In the genomic region with DNA sequence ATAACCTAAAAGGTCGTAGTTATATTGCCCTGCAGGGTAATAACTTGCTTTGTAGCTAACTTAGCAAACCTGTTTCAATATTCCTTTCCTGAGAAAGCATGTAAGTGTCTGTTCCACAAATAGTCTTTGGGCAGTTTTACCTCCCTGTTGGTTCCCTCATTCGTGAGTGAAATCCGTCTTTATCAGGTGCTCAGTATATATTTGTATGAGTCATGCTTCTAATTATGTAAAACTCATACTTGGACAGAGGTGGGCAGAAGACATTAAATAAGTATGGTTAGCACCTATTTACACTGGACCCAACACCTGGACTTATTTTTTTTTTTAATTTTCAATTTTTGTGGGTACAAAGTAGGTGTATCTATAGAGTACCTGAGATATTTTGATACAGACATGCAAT, we compare ENCODE assay signal across 21 cellular contexts. TPM values are rescaled to one million over a fixed set of nuclear protein-coding genes. Genes with fewer than 3 reads are reported as not detected.
"Had no signal": no experiment of that assay in that cellular context is flagged by ENCODE, and none has a peak within 500 bp of the region (broad histone marks: within the 10 kb centered on the region; RNA-seq: fewer than 3 reads in every experiment).

No MANE protein-coding gene starts in this region.

- H3K4me2 ChIP-seq: KMS-11 had no signal

- H3K36me3 ChIP-seq: Peyer's patch had no signal

- H3K4me3 ChIP-seq: K562, Peyer's patch, SJCRH30 had no signal

- H3K9me3 ChIP-seq: Peyer's patch, SJCRH30 had no signal

- ATAC-seq: K562, Right ventricle myocardium inferior, SK-N-SH treated with all-trans-retinoic acid at 6 μM for 48 hours had no signal

- H3K27me3 ChIP-seq: Peyer's patch, SJCRH30 had no signal

- DNase-seq: Kasumi-1, MM.1S, NCI-H1092 treated with DMSO at 0.1 percent for 48 hours, NCI-H1436, NCI-H187, NCI-H2029, NCI-H2081 treated with DMSO at 0.1 percent for 48 hours, NCI-H2171, NCI-H345, NCI-H446 treated with DMSO at 0.1 percent for 48 hours, NCI-H510A treated with DMSO at 0.1 percent for 48 hours, NCI-H69, NCI-H774, Peyer's patch, SHP77 treated with DMSO at 0.1 percent for 48 hours, SJCRH30 had no signal

- H3K27ac ChIP-seq: KMS-11, Peyer's patch, SJCRH30 had no signal

RNA-seq across cellular contexts. Expression of a gene that starts 44.9 kb away (rescaled TPM):
- total RNA-seq: K562 had no signal
- polyA plus RNA-seq: IgD-negative memory B cell, K562 had no signal
